ENCODE assay signal across 10 cellular contexts in the genomic region with DNA sequence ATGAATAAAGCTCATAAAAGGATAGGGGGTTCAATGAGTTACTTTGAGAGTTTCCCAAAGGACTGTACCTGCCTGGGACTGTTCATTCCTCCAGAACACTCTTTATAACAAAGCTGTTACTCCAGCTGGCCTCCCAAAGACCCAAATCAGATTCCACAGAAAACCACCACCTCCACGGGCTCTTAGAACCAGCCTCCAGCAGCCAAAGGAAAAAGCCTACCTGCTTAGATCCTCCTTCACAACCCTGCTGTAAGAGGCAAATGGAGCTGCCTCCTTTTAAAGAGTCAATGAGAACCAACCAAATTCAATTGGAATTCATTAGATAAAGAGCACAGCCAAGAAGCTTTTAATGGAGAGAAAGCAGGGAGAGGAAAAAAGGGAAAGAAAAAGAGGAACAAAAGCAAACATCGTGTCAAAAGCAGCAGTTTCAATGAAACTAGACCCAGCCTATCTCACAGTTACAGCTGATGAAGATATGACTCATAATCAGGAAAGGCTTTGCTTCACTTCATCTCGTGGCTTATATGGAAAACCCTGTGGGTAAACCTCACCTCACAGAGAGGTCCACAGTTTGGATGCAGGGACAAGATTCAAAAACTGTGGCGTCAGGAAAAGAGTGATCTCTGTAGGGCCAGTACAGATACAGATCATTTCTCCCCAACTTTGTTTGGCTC. TPM values are rescaled to one million over a fixed set of nuclear protein-coding genes. Genes with fewer than 3 reads are reported as not detected.
A peak's percentile ranks its signal among the peaks of the same experiment; 100 is the strongest.
DNase-seq lines count a peak whose midpoint lies in the region; ATAC-seq and TF ChIP-seq lines count a peak whose summit lies in the region.
"Had no signal": no experiment of that assay in that cellular context is flagged by ENCODE, and none has a peak within 500 bp of the region (broad histone marks: within the 10 kb centered on the region; RNA-seq: fewer than 3 reads in every experiment).

No MANE protein-coding gene starts in this region.

- no peaks in the 10 kb centered on the region for H3K4me1 ChIP-seq in PC-3 (ENCODE audit: insufficient read depth, low read length)
- H3K4me1 ChIP-seq in foreskin keratinocyte, result peaks cover 3% of the 10 kb centered on the region
- H3K4me1 ChIP-seq: upper lobe of left lung had no signal

- 0 out of 2 replicates have a peak overlapping the region, but pooled peaks have one; percentile 4 for H3K4me2 ChIP-seq in PC-3 (ENCODE audit: low read length)

- peaks cover 39% of the 10 kb centered on the region for H3K27me3 ChIP-seq in PC-3 (ENCODE audit: low read length)
- no peaks in the 10 kb centered on the region for H3K27me3 ChIP-seq in foreskin keratinocyte
- H3K27me3 ChIP-seq: upper lobe of left lung had no signal

- no peak overlapping the region for H3K4me3 ChIP-seq in PC-3 (ENCODE audit: low read length)
- H3K4me3 ChIP-seq: upper lobe of left lung had no signal

- CTCF ChIA-PET in PC-3 (lab: Charles Lee), result interaction anchor here (0.8 kb wide), 1 partner anchor 27 kb away, joined by 5 read pairs; no protein-coding TSS in a partner anchor

- DNase-seq in PC-3 (peak; percentile 55), foreskin keratinocyte (peak; percentile 51 to 79), NCI-H1048 (lab: John Stamatoyannopoulos, UW) (no peak), NCI-H69 (lab: John Stamatoyannopoulos, UW) (no peak), SW 1271 (lab: John Stamatoyannopoulos, UW) (no peak)
- DNase-seq: mesendoderm, upper lobe of left lung had no signal

- H3K79me2 ChIP-seq in PC-3 (ENCODE audit: low read length), result no peaks in the 10 kb centered on the region

- H3K36me3 ChIP-seq in PC-3 (ENCODE audit: low read depth, low read length), result no peaks in the 10 kb centered on the region
- H3K36me3 ChIP-seq: upper lobe of left lung had no signal

- no peaks in the 10 kb centered on the region for H4K20me1 ChIP-seq in PC-3 (ENCODE audit: low read length)

- POLR2A ChIA-PET in PC-3 (lab: Charles Lee; ENCODE audit: unreplicated experiment), result no interaction called here

- TF ChIP-seq CTCF in PC-3 (conservative IDR thresholded peaks at IDR 0.05; ENCODE audit: low read depth, low read length) (no peak), foreskin keratinocyte (conservative IDR thresholded peaks at IDR 0.05) (no peak)

- no peaks in the 10 kb centered on the region for H3K9me3 ChIP-seq in PC-3 (ENCODE audit: low read length)
- H3K9me3 ChIP-seq: upper lobe of left lung had no signal

- intact Hi-C loops in PC-3 (cut with micrococcal nuclease), result no loop called here

- no TSS peak for BruUV-seq in PC-3 (replicated peaks; lab: Mats Ljungman, UMichigan)

- H3K27ac ChIP-seq in PC-3 (ENCODE audit: low read length) (no peak overlapping the region), foreskin keratinocyte (peak overlapping the region; percentile 92)
- H3K27ac ChIP-seq: upper lobe of left lung had no signal

- no peak overlapping the region for H2AFZ ChIP-seq in PC-3 (ENCODE audit: low read length)

- no peaks in the 10 kb centered on the region for H3K9me2 ChIP-seq in PC-3 (replicated peaks; ENCODE audit: low read length)

- no peaks in the 10 kb centered on the region for H3F3A ChIP-seq in PC-3 (ENCODE audit: low read length, unreplicated experiment)

- ATAC-seq in GM18511 (IDR thresholded peaks at IDR 0.05; ENCODE audit: unreplicated experiment), result peak; percentile 78
- peak; percentile 68 for ATAC-seq in HG02759 (IDR thresholded peaks at IDR 0.05; ENCODE audit: unreplicated experiment)
- ATAC-seq in PC-3, result peak; percentile 76
- ATAC-seq in foreskin keratinocyte, result peak; percentile 98
- ATAC-seq in GM21423 (IDR thresholded peaks at IDR 0.05; ENCODE audit: unreplicated experiment), result no peak

- H3K9ac ChIP-seq in PC-3 (ENCODE audit: low read length), result no peak overlapping the region

RNA-seq across cellular contexts. Expression of gene FMO4, which starts 27.8 kb away (rescaled TPM):
- total RNA-seq in PC-3 (2014; rRNA removed) (0.23 and 0.98 TPM in 2 replicates), foreskin keratinocyte (1.6 and 2.7 TPM in 2 replicates)
- 1.4 and 1.5 TPM in 2 replicates for polyA plus RNA-seq in foreskin keratinocyte

RNA-seq across cellular contexts. Expression of gene FMO1, which starts 37.9 kb away (rescaled TPM):
- total RNA-seq in PC-3 (2014; rRNA removed) (not detected in 2 replicates), foreskin keratinocyte (not detected in 2 replicates)
- not detected in 2 replicates for polyA plus RNA-seq in foreskin keratinocyte

Comparison
In these comparisons a context has a peak if more than half of its experiments do, and no peak if none do; other contexts are left out.
1. DNase-seq: peak in PC-3 (single experiment) and foreskin keratinocyte (2 of 2); none in NCI-H1048 (single experiment), NCI-H69 (single experiment) and SW 1271 (0 of 2).